In the genomic region with DNA sequence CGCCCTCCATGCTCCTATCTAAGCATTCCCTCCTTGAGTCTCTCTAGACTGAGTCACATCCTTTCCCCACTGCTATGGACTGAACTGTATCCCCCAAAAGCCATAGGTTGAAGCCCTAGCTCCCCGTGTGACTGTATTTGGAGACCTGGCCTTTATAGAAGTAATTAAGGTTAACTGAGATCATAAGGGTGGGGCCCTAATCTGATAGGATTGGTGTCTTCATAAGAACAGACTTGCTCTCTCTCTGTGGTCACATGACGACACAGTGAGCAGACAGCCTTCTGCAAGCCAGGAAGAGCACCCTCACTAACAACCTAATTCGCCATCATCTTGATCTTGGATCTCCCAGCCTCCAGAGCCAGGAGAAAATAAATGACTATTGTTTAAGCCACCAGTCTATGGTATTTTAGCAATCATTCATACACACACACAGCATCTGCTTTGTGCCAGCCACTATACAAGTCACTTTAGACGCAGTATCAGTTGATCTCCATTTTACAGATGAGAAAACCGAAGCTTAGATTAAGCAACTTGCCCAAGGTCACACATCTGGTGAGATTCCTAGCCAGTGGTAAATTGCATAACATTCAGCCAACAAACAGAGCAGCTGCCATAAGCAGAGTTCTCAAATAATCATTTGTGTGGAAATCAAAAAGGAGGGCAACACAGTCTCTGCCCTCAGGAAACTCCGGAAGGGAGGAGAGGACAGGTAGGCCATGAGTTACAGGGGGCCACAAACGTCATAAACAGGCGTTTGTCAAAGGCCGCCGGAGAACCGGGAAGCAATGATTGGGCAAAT, we compare ENCODE assay signal across 9 cellular contexts.
A peak's percentile ranks its signal among the peaks of the same experiment; 100 is the strongest.
DNase-seq lines count a peak whose midpoint lies in the region; ATAC-seq and TF ChIP-seq lines count a peak whose summit lies in the region.
"Had no signal": no experiment of that assay in that cellular context is flagged by ENCODE, and none has a peak within 500 bp of the region (broad histone marks: within the 10 kb centered on the region; RNA-seq: fewer than 3 reads in every experiment).

No MANE protein-coding gene starts in this region.

- H4K20me1 ChIP-seq in fibroblast of lung (ENCODE audit: control insufficient read depth, extremely low read depth, insufficient read depth, low read length): no peaks in the 10 kb centered on the region

- no peak overlapping the region for H3K4me2 ChIP-seq in fibroblast of lung (ENCODE audit: extremely low read depth, insufficient read depth, low read length)

- H3K4me3 ChIP-seq in fibroblast of lung (replicated peaks in 1 of 4; ENCODE audit: control extremely low read depth in 1 of 4, insufficient read depth in 1 of 4, low read depth in 3 of 4, low read length in 4 of 4): no peak overlapping the region

- no peaks in the 10 kb centered on the region for H3K79me2 ChIP-seq in fibroblast of lung (ENCODE audit: control insufficient read depth, insufficient read depth, low read length)

- peaks cover 14% of the 10 kb centered on the region for H3K4me1 Mint-ChIP-seq in activated T-cell treated with anti-CD3 and anti-CD28 coated beads, Interleukin-2, amount 50 U/mL, for 4 hours (ENCODE audit: low read depth)
- H3K4me1 Mint-ChIP-seq in stimulated activated naive B cell treated with anti-CD40 and anti-IgM and Interleukin-4, amounts not matched to agents 10 μg/mL and 1 μg/mL and 100 μg/mL, for 72 hours: peaks cover 53 to 71% of the 10 kb centered on the region in 2 donors

- no peaks in the 10 kb centered on the region for H3K36me3 ChIP-seq in fibroblast of lung (ENCODE audit: control insufficient read depth, insufficient read depth, low read length)
- H3K36me3 ChIP-seq: vagina had no signal

- H3K4me3 Mint-ChIP-seq in activated T-cell treated with anti-CD3 and anti-CD28 coated beads, Interleukin-2, amount 50 U/mL, for 4 hours: peak overlapping the region; percentile 55
- H3K4me3 Mint-ChIP-seq in stimulated activated naive B cell treated with anti-CD40 and anti-IgM and Interleukin-4, amounts not matched to agents 10 μg/mL and 1 μg/mL and 100 μg/mL, for 72 hours: peak overlapping the region in 1 of 2 donors; percentile 45

- no peaks in the 10 kb centered on the region for H3K9me3 ChIP-seq in fibroblast of lung (ENCODE audit: control insufficient read depth, insufficient read depth, low read depth, low read length)
- H3K9me3 ChIP-seq: vagina had no signal

- no peak overlapping the region for H2AFZ ChIP-seq in fibroblast of lung (ENCODE audit: low read length)

- peaks cover 22% of the 10 kb centered on the region for H3K27me3 ChIP-seq in fibroblast of lung (ENCODE audit: control insufficient read depth, insufficient read depth, low read length)
- H3K27me3 ChIP-seq: vagina had no signal

- no peak for TF ChIP-seq CTCF in fibroblast of lung (conservative IDR thresholded peaks at IDR 0.05 in 1 of 2, IDR thresholded peaks at IDR 0.05 in 1 of 2; ENCODE audit: low read depth in 1 of 2, low read length in 2 of 2)

- no peaks in the 10 kb centered on the region for H3K9me3 Mint-ChIP-seq in activated T-cell treated with anti-CD3 and anti-CD28 coated beads, Interleukin-2, amount 50 U/mL, for 4 hours
- peaks cover 10 to 19% of the 10 kb centered on the region in 2 donors for H3K9me3 Mint-ChIP-seq in stimulated activated naive B cell treated with anti-CD40 and anti-IgM and Interleukin-4, amounts not matched to agents 10 μg/mL and 1 μg/mL and 100 μg/mL, for 72 hours

- DNase-seq in activated T-cell treated with anti-CD3 and anti-CD28 coated beads, Interleukin-2, amount 50 U/mL, for 4 hours: no peak
- DNase-seq in activated T-cell treated with anti-CD3 and anti-CD28 coated beads, Interleukin-2, amount 50 U/mL, for 1 hour: no peak
- DNase-seq in SK-N-DZ (ENCODE audit: low spot score) (peak; percentile 29), fibroblast of lung (ENCODE audit: low read depth in 2 of 2) (peak; percentile 54 to 56), NCI-H2029 (lab: John Stamatoyannopoulos, UW) (no peak)
- DNase-seq in stimulated activated naive B cell treated with anti-CD40 and anti-IgM and Interleukin-4, amounts not matched to agents 10 μg/mL and 1 μg/mL and 100 μg/mL, for 72 hours: no peak

- no peaks in the 10 kb centered on the region for H3K36me3 Mint-ChIP-seq in activated T-cell treated with anti-CD3 and anti-CD28 coated beads, Interleukin-2, amount 50 U/mL, for 4 hours (ENCODE audit: insufficient read depth)
- H3K36me3 Mint-ChIP-seq in stimulated activated naive B cell treated with anti-CD40 and anti-IgM and Interleukin-4, amounts not matched to agents 10 μg/mL and 1 μg/mL and 100 μg/mL, for 72 hours: peaks cover 0 to 13% of the 10 kb centered on the region in 2 donors

- H3K27ac ChIP-seq in fibroblast of lung (ENCODE audit: insufficient read depth, low read length): no peak overlapping the region

- no peak overlapping the region for H3K9ac ChIP-seq in fibroblast of lung (ENCODE audit: insufficient read depth, low read length)

- H3K27ac Mint-ChIP-seq in stimulated activated naive B cell treated with anti-CD40 and anti-IgM and Interleukin-4, amounts not matched to agents 10 μg/mL and 1 μg/mL and 100 μg/mL, for 72 hours: peak overlapping the region; percentile 90

- ATAC-seq in activated T-cell treated with anti-CD3 and anti-CD28 coated beads, Interleukin-2, amount 50 U/mL, for 4 hours: no peak
- ATAC-seq in stimulated activated naive B cell treated with anti-CD40 and anti-IgM and Interleukin-4, amounts not matched to agents 10 μg/mL and 1 μg/mL and 100 μg/mL, for 72 hours (replicated peaks): no peak
- ATAC-seq in GM18870 (IDR thresholded peaks at IDR 0.05; ENCODE audit: unreplicated experiment) (no peak), HG03108 (IDR thresholded peaks at IDR 0.05; ENCODE audit: unreplicated experiment) (no peak)

- H3K27me3 Mint-ChIP-seq in activated T-cell treated with anti-CD3 and anti-CD28 coated beads, Interleukin-2, amount 50 U/mL, for 4 hours (ENCODE audit: low read depth): peaks cover 32% of the 10 kb centered on the region
- no peaks in the 10 kb centered on the region for H3K27me3 Mint-ChIP-seq in stimulated activated naive B cell treated with anti-CD40 and anti-IgM and Interleukin-4, amounts not matched to agents 10 μg/mL and 1 μg/mL and 100 μg/mL, for 72 hours

- no peaks in the 10 kb centered on the region for H3K4me1 ChIP-seq in fibroblast of lung (ENCODE audit: control insufficient read depth, extremely low read depth, insufficient read depth, low read length)

Comparison
In these comparisons a context has a peak if more than half of its experiments do, and no peak if none do; other contexts are left out.
1. DNase-seq: peak in SK-N-DZ (single experiment) and fibroblast of lung (2 of 2); none in activated T-cell treated with anti-CD3 and anti-CD28 coated beads, Interleukin-2, amount 50 U/mL, for 4 hours (single experiment), activated T-cell treated with anti-CD3 and anti-CD28 coated beads, Interleukin-2, amount 50 U/mL, for 1 hour (single experiment), stimulated activated naive B cell treated with anti-CD40 and anti-IgM and Interleukin-4, amounts not matched to agents 10 μg/mL and 1 μg/mL and 100 μg/mL, for 72 hours (single experiment) and NCI-H2029 (single experiment).